Comparison of ENCODE assay signal across 27 cellular contexts in the genomic region with DNA sequence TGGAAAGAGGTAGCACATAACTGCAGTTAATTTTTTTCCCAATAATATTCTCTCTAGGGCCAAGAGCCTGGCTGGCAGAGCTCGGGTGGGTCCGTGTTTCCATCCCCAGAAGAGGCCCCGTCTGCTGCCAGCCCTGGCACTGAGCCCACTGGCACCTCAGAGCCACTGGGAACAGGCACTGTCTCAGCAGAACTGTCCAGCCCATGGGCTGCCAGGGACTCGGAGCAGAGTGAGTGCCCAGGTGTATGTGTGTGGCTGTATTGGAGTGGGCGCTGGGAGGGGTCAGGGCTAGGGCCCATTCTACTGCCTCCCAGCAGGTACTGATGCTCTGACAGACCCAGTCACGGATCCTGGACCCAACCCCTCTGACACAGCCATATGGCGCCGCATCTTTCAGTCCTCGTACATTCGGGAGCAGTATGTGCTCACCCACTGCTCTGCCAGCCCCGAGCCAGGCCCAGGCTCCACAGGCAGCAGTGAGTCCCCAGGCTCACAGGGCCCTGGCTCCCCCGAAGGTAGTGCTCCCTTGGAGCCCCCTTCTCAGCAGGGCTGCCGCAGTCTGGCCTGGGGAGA. TPM values are rescaled to one million over a fixed set of nuclear protein-coding genes. Genes with fewer than 3 reads are reported as not detected.
A peak's percentile ranks its signal among the peaks of the same experiment; 100 is the strongest.
DNase-seq lines count a peak whose midpoint lies in the region; ATAC-seq, FAIRE-seq and TF ChIP-seq lines count a peak whose summit lies in the region.
"Had no signal": no experiment of that assay in that cellular context is flagged by ENCODE, and none has a peak within 500 bp of the region (broad histone marks: within the 10 kb centered on the region; RNA-seq: fewer than 3 reads in every experiment).

No MANE protein-coding gene starts in this region.

- no peak overlapping the region for H3K9ac ChIP-seq in kidney (ENCODE audit: low read length in 2 of 2)
- H3K9ac ChIP-seq: KMS-11 had no signal

- no peak overlapping the region for H3K4me3 ChIP-seq in kidney (ENCODE audit: low read length in 2 of 2)
- no peak overlapping the region for H3K4me3 ChIP-seq in WERI-Rb-1 (ENCODE audit: low read depth, low read length)
- H3K4me3 ChIP-seq: GM12878, GM23338, SJSA1 had no signal

- TF ChIP-seq CTCF in D721Med (IDR thresholded peaks at IDR 0.05; ENCODE audit: insufficient read depth, missing control alignments) (no peak), kidney (IDR thresholded peaks at IDR 0.05; ENCODE audit: borderline replicate concordance, extremely low read depth, insufficient read depth) (no peak), WERI-Rb-1 (IDR thresholded peaks at IDR 0.05; ENCODE audit: low read depth, low read length) (no peak), type B pancreatic cell (conservative IDR thresholded peaks at IDR 0.05) (no peak)

- peaks cover 0 to 3% of the 10 kb centered on the region in 2 donors for H3K4me1 ChIP-seq in kidney (ENCODE audit: control insufficient read depth in 1 of 2, insufficient read depth in 1 of 2, low read depth in 1 of 2, low read length in 2 of 2)
- H3K4me1 ChIP-seq: SJSA1 had no signal

- DNase-seq in DMS 273 (lab: John Stamatoyannopoulos, UW; ENCODE audit: unreplicated experiment) (peak; percentile 63), DMS 273 treated with DMSO at 0.1 percent for 48 hours (lab: John Stamatoyannopoulos, UW) (no peak), D721Med (ENCODE audit: insufficient read length, low spot score) (peak; percentile 14), NCI-H446 treated with DMSO at 0.1 percent for 48 hours (lab: John Stamatoyannopoulos, UW) (peak; percentile 54), kidney (peak; percentile 70), WERI-Rb-1 (no peak), type B pancreatic cell (ENCODE audit: extremely low spot score, unreplicated experiment) (no peak)
- DNase-seq: AML-193, DMS79 treated with DMSO at 0.1 percent for 48 hours, HCEC 1CT, NCI-H1092 treated with DMSO at 0.1 percent for 48 hours, NCI-H1436 treated with DMSO at 0.1 percent for 48 hours, NCI-H2081 treated with DMSO at 0.1 percent for 48 hours, NCI-H510A treated with DMSO at 0.1 percent for 48 hours, NCI-H774, OCI-M1 had no signal

- no peaks in the 10 kb centered on the region for H3K9me3 Mint-ChIP-seq in type B pancreatic cell
- H3K9me3 Mint-ChIP-seq in stimulated activated memory B cell treated with anti-CD40 and anti-IgM and Interleukin-4, amounts not matched to agents 10 μg/mL and 1 μg/mL and 100 μg/mL, for 72 hours, result no peaks in the 10 kb centered on the region
- H3K9me3 Mint-ChIP-seq: CD14-positive monocyte, GM23338 had no signal

- intact Hi-C loops in kidney (cut with DNase I), result no loop called here

- H3K9me3 ChIP-seq in kidney (ENCODE audit: control insufficient read depth in 1 of 2, low read length in 2 of 2), result no peaks in the 10 kb centered on the region
- H3K9me3 ChIP-seq in WERI-Rb-1 (ENCODE audit: severe bottlenecking), result no peaks in the 10 kb centered on the region
- H3K9me3 ChIP-seq: SJSA1 had no signal

- H3K27me3 Mint-ChIP-seq in type B pancreatic cell, result peaks cover 31% of the 10 kb centered on the region
- H3K27me3 Mint-ChIP-seq in stimulated activated memory B cell treated with anti-CD40 and anti-IgM and Interleukin-4, amounts not matched to agents 10 μg/mL and 1 μg/mL and 100 μg/mL, for 72 hours, result peaks cover 10% of the 10 kb centered on the region

- ATAC-seq in stimulated activated memory B cell treated with anti-CD40 and anti-IgM and Interleukin-4, amounts not matched to agents 10 μg/mL and 1 μg/mL and 100 μg/mL, for 72 hours, result no peak
- ATAC-seq: GM12878, GM23338, Right ventricle myocardium inferior had no signal

- no peaks in the 10 kb centered on the region for H3K27me3 ChIP-seq in WERI-Rb-1 (ENCODE audit: insufficient read depth, low read depth, severe bottlenecking)
- H3K27me3 ChIP-seq: SJSA1 had no signal

- no peaks in the 10 kb centered on the region for H3K4me1 Mint-ChIP-seq in type B pancreatic cell (ENCODE audit: unreplicated experiment)
- H3K4me1 Mint-ChIP-seq in stimulated activated memory B cell treated with anti-CD40 and anti-IgM and Interleukin-4, amounts not matched to agents 10 μg/mL and 1 μg/mL and 100 μg/mL, for 72 hours, result no peaks in the 10 kb centered on the region
- H3K4me1 Mint-ChIP-seq: CD14-positive monocyte had no signal

- H3K4me3 Mint-ChIP-seq in type B pancreatic cell, result no peak overlapping the region
- H3K4me3 Mint-ChIP-seq in stimulated activated memory B cell treated with anti-CD40 and anti-IgM and Interleukin-4, amounts not matched to agents 10 μg/mL and 1 μg/mL and 100 μg/mL, for 72 hours, result no peak overlapping the region
- H3K4me3 Mint-ChIP-seq: CD14-positive monocyte, GM23338 had no signal

- H3K27ac ChIP-seq in kidney (ENCODE audit: low read depth in 2 of 2, low read length in 2 of 2) (no peak overlapping the region), WERI-Rb-1 (no peak overlapping the region)
- H3K27ac ChIP-seq: HL-60, KMS-11, SJSA1 had no signal

- FAIRE-seq in D721Med (lab: Jason Lieb, UNC), result no peak
- no peak for FAIRE-seq in kidney (lab: Jason Lieb, UNC)
- FAIRE-seq: GM12878 had no signal

- no peak overlapping the region for H3K27ac Mint-ChIP-seq in type B pancreatic cell
- H3K27ac Mint-ChIP-seq in stimulated activated memory B cell treated with anti-CD40 and anti-IgM and Interleukin-4, amounts not matched to agents 10 μg/mL and 1 μg/mL and 100 μg/mL, for 72 hours, result no peak overlapping the region
- H3K27ac Mint-ChIP-seq: CD14-positive monocyte, GM23338 had no signal

- peaks cover 6 to 8% of the 10 kb centered on the region in 2 donors for H3K36me3 ChIP-seq in kidney (ENCODE audit: control insufficient read depth in 1 of 2, insufficient read depth in 2 of 2, low read length in 2 of 2)
- H3K36me3 ChIP-seq in WERI-Rb-1, result peaks cover 14% of the 10 kb centered on the region

- peaks cover 4% of the 10 kb centered on the region for H3K36me3 Mint-ChIP-seq in type B pancreatic cell
- peaks cover 12% of the 10 kb centered on the region for H3K36me3 Mint-ChIP-seq in stimulated activated memory B cell treated with anti-CD40 and anti-IgM and Interleukin-4, amounts not matched to agents 10 μg/mL and 1 μg/mL and 100 μg/mL, for 72 hours

RNA-seq across cellular contexts. Expression of a gene that starts 8.9 kb away (rescaled TPM):
- total RNA-seq in kidney, result 0.25 TPM
- polyA plus RNA-seq in kidney (ENCODE audit: insufficient read depth, low read depth, low replicate concordance), result 0.11 TPM
- total RNA-seq in type B pancreatic cell (ENCODE audit: low replicate concordance), result 23.7 and 38.7 TPM in 2 replicates
- total RNA-seq: GM12878, Right ventricle myocardium inferior, SJSA1 had no signal
- polyA plus RNA-seq: AG04450, GM23338 had no signal

RNA-seq across cellular contexts. Expression of a gene that starts 10.4 kb away (rescaled TPM):
- total RNA-seq in kidney (33.6 TPM), type B pancreatic cell (ENCODE audit: low replicate concordance) (55.7 and 55.8 TPM in 2 replicates)
- polyA plus RNA-seq in kidney (ENCODE audit: insufficient read depth, low read depth, low replicate concordance), result 39.8 TPM

RNA-seq across cellular contexts. Expression of a gene that starts 11.1 kb away (rescaled TPM):
- total RNA-seq in kidney, result 2.8 TPM
- 6.1 TPM for polyA plus RNA-seq in kidney (ENCODE audit: insufficient read depth, low read depth, low replicate concordance)
- total RNA-seq in type B pancreatic cell (ENCODE audit: low replicate concordance), result 6.4 and 10.2 TPM in 2 replicates

RNA-seq across cellular contexts. Expression of a gene that starts 23.0 kb away (rescaled TPM):
- 0.31 TPM for total RNA-seq in kidney
- 0.39 TPM for polyA plus RNA-seq in kidney (ENCODE audit: insufficient read depth, low read depth, low replicate concordance)
- total RNA-seq in type B pancreatic cell (ENCODE audit: low replicate concordance), result 1.9 TPM in 2 replicates
- total RNA-seq: HT-29, Right ventricle myocardium inferior had no signal
- polyA plus RNA-seq: CD14-positive monocyte had no signal

RNA-seq across cellular contexts. Expression of a gene that starts 37.5 kb away (rescaled TPM):
- total RNA-seq in kidney (not detected), type B pancreatic cell (ENCODE audit: low replicate concordance) (not detected in 2 replicates)
- not detected for polyA plus RNA-seq in kidney (ENCODE audit: insufficient read depth, low read depth, low replicate concordance)
- total RNA-seq: A172, GM12878, HT-29, Right ventricle myocardium inferior, SJSA1 had no signal
- polyA plus RNA-seq: AG04450, CD14-positive monocyte, GM12878 had no signal

Comparison
In these comparisons a context has a peak if more than half of its experiments do, and no peak if none do; other contexts are left out.
1. DNase-seq: peak in DMS 273 (single experiment), D721Med (single experiment), NCI-H446 treated with DMSO at 0.1 percent for 48 hours (single experiment) and kidney (single experiment); none in DMS 273 treated with DMSO at 0.1 percent for 48 hours (single experiment), WERI-Rb-1 (single experiment) and type B pancreatic cell (single experiment).
2. RNA of a gene that starts 8.9 kb away (total RNA-seq): 23.7 to 38.7 TPM in type B pancreatic cell; 0.25 TPM in kidney (single experiment); every median in the first group is over 10 times any median in the second.